In genomic region chr2:160220545-160221009, GRCh38 we compare ENCODE assay signal across 13 cellular contexts. TPM values are rescaled to one million over a fixed set of nuclear protein-coding genes. Genes with fewer than 3 reads are reported as not detected.
DNase-seq lines count a peak whose midpoint lies in the region; ATAC-seq and TF ChIP-seq lines count a peak whose summit lies in the region.
"Had no signal": no experiment of that assay in that cellular context is flagged by ENCODE, and none has a peak within 500 bp of the region (broad histone marks: within the 10 kb centered on the region; RNA-seq: fewer than 3 reads in every experiment).

No MANE protein-coding gene starts in this region.

- H3K27me3 ChIP-seq in CD8-positive, alpha-beta T cell (ENCODE audit: insufficient read depth, low read length) = no peaks in the 10 kb centered on the region

- peaks cover 8% of the 10 kb centered on the region for H3K9me3 Mint-ChIP-seq in activated CD4-positive, alpha-beta T cell treated with anti-CD3 and anti-CD28 coated beads, Interleukin-2, amount 10 ng/mL, durations not matched to agents 24 days and 14 days
- H3K9me3 Mint-ChIP-seq in activated naive CD4-positive, alpha-beta T cell treated with anti-CD3 and anti-CD28 coated beads for 36 hours = no peaks in the 10 kb centered on the region
- no peaks in the 10 kb centered on the region for H3K9me3 Mint-ChIP-seq in stimulated activated effector memory CD8-positive, alpha-beta T cell treated with anti-CD3 and anti-CD28 coated beads, Interleukin-12 subunit alpha, Interleukin-12 subunit beta, amount 100 ng/mL, for 72 hours
- H3K9me3 Mint-ChIP-seq in CD8-positive, alpha-beta T cell = no peaks in the 10 kb centered on the region
- H3K9me3 Mint-ChIP-seq: immature natural killer cell had no signal

- no peak overlapping the region for H3K27ac ChIP-seq in CD8-positive, alpha-beta T cell (ENCODE audit: low read depth, low read length)

- no peaks in the 10 kb centered on the region for H3K36me3 Mint-ChIP-seq in activated CD4-positive, alpha-beta T cell treated with anti-CD3 and anti-CD28 coated beads, Interleukin-2, amount 10 ng/mL, durations not matched to agents 24 days and 14 days (ENCODE audit: low read depth)
- no peaks in the 10 kb centered on the region for H3K36me3 Mint-ChIP-seq in activated naive CD4-positive, alpha-beta T cell treated with anti-CD3 and anti-CD28 coated beads for 36 hours (ENCODE audit: low read depth)
- H3K36me3 Mint-ChIP-seq in stimulated activated effector memory CD8-positive, alpha-beta T cell treated with anti-CD3 and anti-CD28 coated beads, Interleukin-12 subunit alpha, Interleukin-12 subunit beta, amount 100 ng/mL, for 72 hours = no peaks in the 10 kb centered on the region
- H3K36me3 Mint-ChIP-seq in CD8-positive, alpha-beta T cell = no peaks in the 10 kb centered on the region
- H3K36me3 Mint-ChIP-seq: immature natural killer cell had no signal

- peak; percentile 75 for DNase-seq in activated CD4-positive, alpha-beta T cell treated with anti-CD3 and anti-CD28 coated beads, Interleukin-2, amount 10 ng/mL, durations not matched to agents 24 days and 14 days
- no peak for DNase-seq in activated CD4-positive, alpha-beta T cell treated with anti-CD3 and anti-CD28 coated beads, Interleukin-2, amount 50 U/mL, for 1 hour
- DNase-seq in activated naive CD4-positive, alpha-beta T cell treated with anti-CD3 and anti-CD28 coated beads for 36 hours = peak; percentile 62
- DNase-seq in kidney glomerular epithelial cell (lab: John Stamatoyannopoulos, UW) = peak; percentile 23
- no peak for DNase-seq in stimulated activated effector memory CD8-positive, alpha-beta T cell treated with anti-CD3 and anti-CD28 coated beads, Interleukin-12 subunit alpha, Interleukin-12 subunit beta, amount 100 ng/mL, for 72 hours (ENCODE audit: low spot score in 2 of 2)
- no peak for DNase-seq in CD8-positive, alpha-beta T cell
- DNase-seq in DMS153 treated with DMSO at 0.1 percent for 48 hours (lab: John Stamatoyannopoulos, UW; ENCODE audit: unreplicated experiment) = no peak
- DNase-seq in NCI-H1105 treated with DMSO at 0.1 percent for 48 hours (lab: John Stamatoyannopoulos, UW) = no peak
- DNase-seq: activated effector memory CD4-positive, alpha-beta T cell treated with Interleukin-2 at 50 U/mL for 16 hours; GDM1; immature natural killer cell had no signal

- H3K4me3 ChIP-seq in CD8-positive, alpha-beta T cell (ENCODE audit: low read depth, low read length) = no peak overlapping the region
- H3K4me3 ChIP-seq: K562 had no signal

- no peaks in the 10 kb centered on the region for H3K4me1 ChIP-seq in CD8-positive, alpha-beta T cell (ENCODE audit: insufficient read depth, low read length)

- intact Hi-C loops in activated CD4-positive, alpha-beta T cell treated with anti-CD3 and anti-CD28 coated beads, Interleukin-2, amount 10 ng/mL, durations not matched to agents 24 days and 14 days (cut with micrococcal nuclease) = loop anchor here (1.0 to 10.0 kb wide), 7 partner anchors 10 to 944 kb away; partner anchors contain the start of genes RBMS1 and TANK
- intact Hi-C loops in activated naive CD4-positive, alpha-beta T cell treated with anti-CD3 and anti-CD28 coated beads for 36 hours (cut with micrococcal nuclease) = loop anchor here (1.0 to 10.0 kb wide), 8 partner anchors 9 to 933 kb away; partner anchors contain the start of genes MARCHF7 and WDSUB1
- intact Hi-C loops in CD8-positive, alpha-beta T cell (cut with DNase I, micrococcal nuclease) = no loop called here

- peak overlapping the region; percentile 32 for H3K4me3 Mint-ChIP-seq in activated CD4-positive, alpha-beta T cell treated with anti-CD3 and anti-CD28 coated beads, Interleukin-2, amount 10 ng/mL, durations not matched to agents 24 days and 14 days
- no peak overlapping the region for H3K4me3 Mint-ChIP-seq in activated naive CD4-positive, alpha-beta T cell treated with anti-CD3 and anti-CD28 coated beads for 36 hours
- peak overlapping the region; percentile 4 for H3K4me3 Mint-ChIP-seq in stimulated activated effector memory CD8-positive, alpha-beta T cell treated with anti-CD3 and anti-CD28 coated beads, Interleukin-12 subunit alpha, Interleukin-12 subunit beta, amount 100 ng/mL, for 72 hours
- H3K4me3 Mint-ChIP-seq in CD8-positive, alpha-beta T cell = no peak overlapping the region
- H3K4me3 Mint-ChIP-seq: immature natural killer cell had no signal

- POLR2A ChIA-PET in CD8-positive, alpha-beta T cell (lab: Charles Lee) = interaction anchor here (1.3 kb wide), 1 partner anchor 9 kb away, joined by 3 read pairs; no protein-coding TSS in a partner anchor

- no peaks in the 10 kb centered on the region for H3K9me3 ChIP-seq in CD8-positive, alpha-beta T cell (ENCODE audit: low read length)

- no peak for TF ChIP-seq CTCF in CD8-positive, alpha-beta T cell (IDR thresholded peaks at IDR 0.05)

- H3K4me1 Mint-ChIP-seq in activated CD4-positive, alpha-beta T cell treated with anti-CD3 and anti-CD28 coated beads, Interleukin-2, amount 10 ng/mL, durations not matched to agents 24 days and 14 days = peaks cover 42% of the 10 kb centered on the region
- H3K4me1 Mint-ChIP-seq in activated naive CD4-positive, alpha-beta T cell treated with anti-CD3 and anti-CD28 coated beads for 36 hours (ENCODE audit: low read depth) = peaks cover 52% of the 10 kb centered on the region
- peaks cover 52% of the 10 kb centered on the region for H3K4me1 Mint-ChIP-seq in stimulated activated effector memory CD8-positive, alpha-beta T cell treated with anti-CD3 and anti-CD28 coated beads, Interleukin-12 subunit alpha, Interleukin-12 subunit beta, amount 100 ng/mL, for 72 hours
- H3K4me1 Mint-ChIP-seq in CD8-positive, alpha-beta T cell (ENCODE audit: low read depth) = peaks cover 7% of the 10 kb centered on the region

- peaks cover 15% of the 10 kb centered on the region for H3K27me3 Mint-ChIP-seq in activated CD4-positive, alpha-beta T cell treated with anti-CD3 and anti-CD28 coated beads, Interleukin-2, amount 10 ng/mL, durations not matched to agents 24 days and 14 days
- peaks cover 9% of the 10 kb centered on the region for H3K27me3 Mint-ChIP-seq in activated naive CD4-positive, alpha-beta T cell treated with anti-CD3 and anti-CD28 coated beads for 36 hours (ENCODE audit: low read depth)
- no peaks in the 10 kb centered on the region for H3K27me3 Mint-ChIP-seq in CD8-positive, alpha-beta T cell (ENCODE audit: low read depth)

- H3K36me3 ChIP-seq in CD8-positive, alpha-beta T cell (ENCODE audit: insufficient read depth, low read length) = no peaks in the 10 kb centered on the region

- peak overlapping the region; percentile 12 for H3K27ac Mint-ChIP-seq in activated CD4-positive, alpha-beta T cell treated with anti-CD3 and anti-CD28 coated beads, Interleukin-2, amount 10 ng/mL, durations not matched to agents 24 days and 14 days
- H3K27ac Mint-ChIP-seq in activated naive CD4-positive, alpha-beta T cell treated with anti-CD3 and anti-CD28 coated beads for 36 hours = no peak overlapping the region
- H3K27ac Mint-ChIP-seq in stimulated activated effector memory CD8-positive, alpha-beta T cell treated with anti-CD3 and anti-CD28 coated beads, Interleukin-12 subunit alpha, Interleukin-12 subunit beta, amount 100 ng/mL, for 72 hours = no peak overlapping the region
- H3K27ac Mint-ChIP-seq in CD8-positive, alpha-beta T cell = no peak overlapping the region
- H3K27ac Mint-ChIP-seq: immature natural killer cell had no signal

- CTCF ChIA-PET in activated naive CD4-positive, alpha-beta T cell treated with anti-CD3 and anti-CD28 coated beads for 36 hours (lab: Charles Lee) = interaction anchor here (1.0 to 3.0 kb wide), 5 partner anchors 11 to 430 kb away, joined by 3 to 27 read pairs (median 4); no protein-coding TSS in a partner anchor
- CTCF ChIA-PET in CD8-positive, alpha-beta T cell (lab: Charles Lee) = interaction anchor here (0.8 to 1.1 kb wide), 2 partner anchors 9 to 12 kb away, joined by 3 read pairs; no protein-coding TSS in a partner anchor

- ATAC-seq in stimulated activated effector memory CD8-positive, alpha-beta T cell treated with anti-CD3 and anti-CD28 coated beads, Interleukin-12 subunit alpha, Interleukin-12 subunit beta, amount 100 ng/mL, for 72 hours = peak; percentile 58
- ATAC-seq in CD8-positive, alpha-beta T cell = no peak
- ATAC-seq: K562 had no signal

RNA-seq across cellular contexts. Expression of gene ITGB6, which starts 20.5 kb away (rescaled TPM):
- total RNA-seq in activated CD4-positive, alpha-beta T cell treated with anti-CD3 and anti-CD28 coated beads, Interleukin-2, amount 10 ng/mL, durations not matched to agents 24 days and 14 days = not detected in 2 replicates
- not detected for total RNA-seq in activated naive CD4-positive, alpha-beta T cell treated with anti-CD3 and anti-CD28 coated beads for 36 hours
- not detected for total RNA-seq in CD8-positive, alpha-beta T cell
- total RNA-seq: posterior vena cava had no signal

Comparison
In these comparisons a context has a peak if more than half of its experiments do, and no peak if none do; other contexts are left out.
1. DNase-seq: peak in activated CD4-positive, alpha-beta T cell treated with anti-CD3 and anti-CD28 coated beads, Interleukin-2, amount 10 ng/mL, durations not matched to agents 24 days and 14 days (single experiment), activated naive CD4-positive, alpha-beta T cell treated with anti-CD3 and anti-CD28 coated beads for 36 hours (single experiment) and kidney glomerular epithelial cell (single experiment); none in activated CD4-positive, alpha-beta T cell treated with anti-CD3 and anti-CD28 coated beads, Interleukin-2, amount 50 U/mL, for 1 hour (single experiment), stimulated activated effector memory CD8-positive, alpha-beta T cell treated with anti-CD3 and anti-CD28 coated beads, Interleukin-12 subunit alpha, Interleukin-12 subunit beta, amount 100 ng/mL, for 72 hours (0 of 2), CD8-positive, alpha-beta T cell (0 of 7), DMS153 treated with DMSO at 0.1 percent for 48 hours (single experiment) and NCI-H1105 treated with DMSO at 0.1 percent for 48 hours (single experiment).
2. H3K4me3 Mint-ChIP-seq: peak in activated CD4-positive, alpha-beta T cell treated with anti-CD3 and anti-CD28 coated beads, Interleukin-2, amount 10 ng/mL, durations not matched to agents 24 days and 14 days (single experiment) and stimulated activated effector memory CD8-positive, alpha-beta T cell treated with anti-CD3 and anti-CD28 coated beads, Interleukin-12 subunit alpha, Interleukin-12 subunit beta, amount 100 ng/mL, for 72 hours (single experiment); none in activated naive CD4-positive, alpha-beta T cell treated with anti-CD3 and anti-CD28 coated beads for 36 hours (single experiment) and CD8-positive, alpha-beta T cell (single experiment).
3. intact Hi-C loops: an anchor here in activated CD4-positive, alpha-beta T cell treated with anti-CD3 and anti-CD28 coated beads, Interleukin-2, amount 10 ng/mL, durations not matched to agents 24 days and 14 days (1.0 to 10.0 kb wide) and activated naive CD4-positive, alpha-beta T cell treated with anti-CD3 and anti-CD28 coated beads for 36 hours (1.0 to 10.0 kb wide); none called in CD8-positive, alpha-beta T cell.